Comparison of ENCODE assay signal across 8 cellular contexts in genomic region chr7:77199008-77199966, GRCh38. TPM values are rescaled to one million over a fixed set of nuclear protein-coding genes. Genes with fewer than 3 reads are reported as not detected.
DNase-seq lines count a peak whose midpoint lies in the region; ATAC-seq and TF ChIP-seq lines count a peak whose summit lies in the region.

Gene FGL2, minus strand, starts transcription at chr7:77199819. Its CDS starts 26 bp downstream, at chr7:77199793.

- H3K4me1 Mint-ChIP-seq in activated naive CD8-positive, alpha-beta T cell treated with anti-CD3 and anti-CD28 coated beads for 36 hours: peaks cover 42% of the 10 kb centered on the region

- DNase-seq in GM12865 (ENCODE audit: low read depth): peak; percentile 23
- DNase-seq in NCI-H2171 (lab: John Stamatoyannopoulos, UW): peak; percentile 30
- DNase-seq in activated naive CD8-positive, alpha-beta T cell treated with anti-CD3 and anti-CD28 coated beads for 36 hours: peak; percentile 33
- peak; percentile 88 for DNase-seq in right atrium auricular region (ENCODE audit: low spot score)
- DNase-seq in psoas muscle: peak; percentile 52 to 73
- DNase-seq in HuH-7 (ENCODE audit: low spot score): no peak

- peak within 1 kb of the TSS; percentile 17 for H3K4me3 ChIP-seq in GM12865 (ENCODE audit: low read depth, low read length)
- H3K4me3 ChIP-seq in right atrium auricular region: peak within 1 kb of the TSS; percentile 45 to 50
- H3K4me3 ChIP-seq in psoas muscle: peak within 1 kb of the TSS; percentile 61

- intact Hi-C loops in psoas muscle (cut with DNase I): no loop called here

- H3K4me1 ChIP-seq in right atrium auricular region (peaks cover 0 to 6% of the 10 kb centered on the region in 2 donors), psoas muscle (no peaks in the 10 kb centered on the region)

- no peak for TF ChIP-seq CTCF in GM12865 (IDR thresholded peaks at IDR 0.05; ENCODE audit: insufficient read depth, low read depth, low read length, missing control alignments)
- TF ChIP-seq CTCF in right atrium auricular region (IDR thresholded peaks at IDR 0.05): no peak
- TF ChIP-seq CTCF in psoas muscle (IDR thresholded peaks at IDR 0.05): no peak

- H3K36me3 Mint-ChIP-seq in activated naive CD8-positive, alpha-beta T cell treated with anti-CD3 and anti-CD28 coated beads for 36 hours: no peaks in the 10 kb centered on the region

- TF ChIP-seq POLR2A in GM18505 (IDR thresholded peaks at IDR 0.05; ENCODE audit: borderline replicate concordance, extremely low read depth, insufficient read depth, insufficient read length): no peak

- peak within 1 kb of the TSS; percentile 52 to 67 for H3K27ac ChIP-seq in right atrium auricular region
- H3K27ac ChIP-seq in psoas muscle: no peak within 1 kb of the TSS

- no peaks in the 10 kb centered on the region for H3K27me3 Mint-ChIP-seq in activated naive CD8-positive, alpha-beta T cell treated with anti-CD3 and anti-CD28 coated beads for 36 hours

- H3K27me3 ChIP-seq in right atrium auricular region (no peaks in the 10 kb centered on the region), psoas muscle (ENCODE audit: insufficient read depth in 3 of 3, low read length in 2 of 3) (no peaks in the 10 kb centered on the region)

- peak within 1 kb of the TSS; percentile 81 for H3K4me3 Mint-ChIP-seq in activated naive CD8-positive, alpha-beta T cell treated with anti-CD3 and anti-CD28 coated beads for 36 hours

- WGBS in psoas muscle, 3 donors: 12 to 17% (median 12%) methylated on average over 15 of the region's 15 CpGs

- H3K36me3 ChIP-seq in right atrium auricular region (no peaks in the 10 kb centered on the region), psoas muscle (ENCODE audit: insufficient read depth in 1 of 2, low read depth in 1 of 2) (no peaks in the 10 kb centered on the region)

- H3K9me3 ChIP-seq in right atrium auricular region (no peaks in the 10 kb centered on the region), psoas muscle (no peaks in the 10 kb centered on the region)

- H3K9me3 Mint-ChIP-seq in activated naive CD8-positive, alpha-beta T cell treated with anti-CD3 and anti-CD28 coated beads for 36 hours: no peaks in the 10 kb centered on the region

- H3K27ac Mint-ChIP-seq in activated naive CD8-positive, alpha-beta T cell treated with anti-CD3 and anti-CD28 coated beads for 36 hours: peak within 1 kb of the TSS; percentile 80

- ATAC-seq in psoas muscle: peak in 2 of 4 donors; percentile 64 to 69
- ATAC-seq in HG02870 (IDR thresholded peaks at IDR 0.05; ENCODE audit: unreplicated experiment): no peak
- no peak for ATAC-seq in GM18505 (IDR thresholded peaks at IDR 0.05; ENCODE audit: unreplicated experiment)

RNA-seq across cellular contexts. Expression of gene FGL2, which starts in this region (rescaled TPM):
- 1 to 10 TPM; 1.1 to 1.4 TPM for total RNA-seq in activated naive CD8-positive, alpha-beta T cell treated with anti-CD3 and anti-CD28 coated beads for 36 hours
- total RNA-seq in right atrium auricular region: 10 to 100 TPM; 13.3 to 18.0 TPM
- 1 to 10 TPM; 3.0 to 8.8 (median 4.4) TPM for total RNA-seq in psoas muscle
- polyA plus RNA-seq in psoas muscle: 1 to 10 TPM; 2.1 to 3.8 (median 2.7) TPM
